8 cellular contexts compared by ENCODE assay signal in genomic region chr15:73992594-73992898, GRCh38. TPM values are rescaled to one million over a fixed set of nuclear protein-coding genes. Genes with fewer than 3 reads are reported as not detected.
A peak's percentile ranks its signal among the peaks of the same experiment; 100 is the strongest.
DNase-seq lines count a peak whose midpoint lies in the region; ATAC-seq and TF ChIP-seq lines count a peak whose summit lies in the region.

No MANE protein-coding gene starts in this region.

- H3K9ac ChIP-seq in endocrine pancreas (ENCODE audit: control insufficient read depth, insufficient read depth, low read length) = peak overlapping the region; percentile 35

- peak overlapping the region; percentile 80 for H3K4me3 Mint-ChIP-seq in Calu3 (ENCODE audit: low read depth, unreplicated experiment)

- H3K4me1 ChIP-seq in PC-9 (replicated peaks; ENCODE audit: insufficient read depth) (peaks cover 60% of the 10 kb centered on the region), endocrine pancreas (ENCODE audit: control insufficient read depth, insufficient read depth, low read length) (peaks cover 3% of the 10 kb centered on the region), ovary (ENCODE audit: insufficient read depth) (peaks cover 11% of the 10 kb centered on the region), upper lobe of right lung (peaks cover 62% of the 10 kb centered on the region)

- H3K27ac ChIP-seq in PC-9 (no peak overlapping the region), ovary (no peak overlapping the region), upper lobe of right lung (no peak overlapping the region)

- no peak for TF ChIP-seq EP300 in ovary (IDR thresholded peaks at IDR 0.05)

- H3K27me3 ChIP-seq in PC-9 (ENCODE audit: insufficient read depth, low read depth) (no peaks in the 10 kb centered on the region), endocrine pancreas (ENCODE audit: control insufficient read depth, insufficient read depth, low read length) (no peaks in the 10 kb centered on the region), ovary (no peaks in the 10 kb centered on the region), upper lobe of right lung (no peaks in the 10 kb centered on the region)

- H3K9me2 ChIP-seq in PC-9 (ENCODE audit: insufficient read depth) = no peaks in the 10 kb centered on the region

- no peaks in the 10 kb centered on the region for H3K9me3 Mint-ChIP-seq in Calu3 (ENCODE audit: low read depth, unreplicated experiment)

- DNase-seq in Calu3 = no peak
- DNase-seq in PC-9 = no peak
- DNase-seq in ovary = no peak
- no peak for DNase-seq in upper lobe of right lung
- no peak for DNase-seq in NCI-H526 treated with DMSO at 0.1 percent for 48 hours (lab: John Stamatoyannopoulos, UW)
- no peak for DNase-seq in NCI-H510A treated with DMSO at 0.1 percent for 48 hours (lab: John Stamatoyannopoulos, UW)

- TF ChIP-seq CTCF in Calu3 (IDR thresholded peaks at IDR 0.05; ENCODE audit: unreplicated experiment) = no peak
- peak; percentile 47; the same call in 1 of the 2 replicates for TF ChIP-seq CTCF in PC-9 (conservative IDR thresholded peaks at IDR 0.05)
- TF ChIP-seq CTCF in ovary (IDR thresholded peaks at IDR 0.05) = no peak
- no peak for TF ChIP-seq CTCF in upper lobe of right lung (IDR thresholded peaks at IDR 0.05)

- H3K4me1 Mint-ChIP-seq in Calu3 (ENCODE audit: low read depth, unreplicated experiment) = peaks cover 82% of the 10 kb centered on the region

- CTCF ChIA-PET in Calu3 (lab: Charles Lee) (no interaction called here), PC-9 (lab: Charles Lee) (interaction anchor here (0.5 kb wide), 1 partner anchor 243 kb away, joined by 5 read pairs; the partner anchor contains the start of gene CCDC33)

- H3K4me3 ChIP-seq in PC-9 (peak overlapping the region; percentile 48; the same call in 1 of the 2 replicates), endocrine pancreas (ENCODE audit: control insufficient read depth, insufficient read depth, low read length) (no peak overlapping the region), ovary (peak overlapping the region; percentile 52), upper lobe of right lung (no peak overlapping the region)

- peak overlapping the region; percentile 79; the same call in 1 of the 2 replicates for H2AFZ ChIP-seq in PC-9

- ATAC-seq in upper lobe of right lung = no peak
- no peak for ATAC-seq in HG03469 (IDR thresholded peaks at IDR 0.05; ENCODE audit: unreplicated experiment)

- 75 to 77% (median 76%) methylated on average over 5 of the region's 5 CpGs for WGBS in ovary, 3 donors

- no peak for TF ChIP-seq POLR2A in ovary (IDR thresholded peaks at IDR 0.05)

- H3K9me3 ChIP-seq in PC-9 (ENCODE audit: insufficient read depth, low read depth) (no peaks in the 10 kb centered on the region), endocrine pancreas (ENCODE audit: control insufficient read depth, low read length) (no peaks in the 10 kb centered on the region), ovary (no peaks in the 10 kb centered on the region), upper lobe of right lung (no peaks in the 10 kb centered on the region)

- peaks cover 29% of the 10 kb centered on the region for H3K79me2 ChIP-seq in PC-9 (ENCODE audit: low read depth)

- peaks cover 25% of the 10 kb centered on the region for H3F3A ChIP-seq in PC-9 (ENCODE audit: insufficient read depth, low read depth)

- no peaks in the 10 kb centered on the region for H4K20me1 ChIP-seq in PC-9 (ENCODE audit: insufficient read depth)

- H3K36me3 ChIP-seq in PC-9 (ENCODE audit: low read depth) = no peaks in the 10 kb centered on the region
- H3K36me3 ChIP-seq in endocrine pancreas (ENCODE audit: control insufficient read depth, insufficient read depth, low read length) = no peaks in the 10 kb centered on the region
- no peaks in the 10 kb centered on the region for H3K36me3 ChIP-seq in ovary
- no peaks in the 10 kb centered on the region for H3K36me3 ChIP-seq in upper lobe of right lung

- POLR2A ChIA-PET in PC-9 (lab: Charles Lee; ENCODE audit: unreplicated experiment) = no interaction called here

- H3K27ac Mint-ChIP-seq in Calu3 (ENCODE audit: unreplicated experiment) = peak overlapping the region; percentile 11

- no TSS peak for BruUV-seq in Calu3 (replicated peaks; lab: Mats Ljungman, UMichigan)
- BruUV-seq in PC-9 (replicated peaks; lab: Mats Ljungman, UMichigan) = no TSS peak

- intact Hi-C loops in Calu3 (cut with micrococcal nuclease; ENCODE audit: unreplicated experiment) = no loop called here
- intact Hi-C loops in PC-9 (cut with micrococcal nuclease; ENCODE audit: unreplicated experiment) = no loop called here
- intact Hi-C loops in ovary (cut with DNase I) = no loop called here
- intact Hi-C loops in upper lobe of right lung (cut with DNase I) = no loop called here

- H3K4me2 ChIP-seq in PC-9 = peak overlapping the region; percentile 89

- H3K36me3 Mint-ChIP-seq in Calu3 (ENCODE audit: insufficient read depth, unreplicated experiment) = peaks cover 65% of the 10 kb centered on the region

- H3K27me3 Mint-ChIP-seq in Calu3 (ENCODE audit: unreplicated experiment) = no peaks in the 10 kb centered on the region

RNA-seq across cellular contexts. Expression of gene STOML1, which starts 0.5 kb away (rescaled TPM):
- total RNA-seq in Calu3 (2022) (18.3 and 19.7 TPM in 2 replicates), PC-9 (2021) (6.0 and 6.1 TPM in 2 replicates), ovary (10 to 100 TPM in 5 of 7 donors, 1 to 10 TPM in 2; 6.0 to 22.9 (median 13.3) TPM), upper lobe of right lung (23.4 TPM)
- polyA plus RNA-seq in ovary = 10 to 100 TPM in 1 of 2 donors, 1 to 10 TPM in 1; 2.1 to 12.1 TPM

RNA-seq across cellular contexts. Expression of gene PML, which starts 2.0 kb away (rescaled TPM):
- 120 and 153 TPM in 2 replicates for total RNA-seq in Calu3 (2022)
- 67.2 and 81.8 TPM in 2 replicates for total RNA-seq in PC-9 (2021)
- total RNA-seq in ovary = 10 to 100 TPM; 37.4 to 60.8 (median 51.7) TPM
- polyA plus RNA-seq in ovary = 10 to 100 TPM; 20.7 to 26.0 TPM
- total RNA-seq in upper lobe of right lung = 82.9 TPM

Comparison
In these comparisons a context has a peak if more than half of its experiments do, and no peak if none do; other contexts are left out.
1. H3K4me3 ChIP-seq: peak in PC-9 (single experiment) and ovary (single experiment); none in endocrine pancreas (single experiment) and upper lobe of right lung (single experiment).